Comparison of ENCODE assay signal across 14 cellular contexts in genomic region chr15:51600114-51600513, GRCh38. TPM values are rescaled to one million over a fixed set of nuclear protein-coding genes. Genes with fewer than 3 reads are reported as not detected.
A peak's percentile ranks its signal among the peaks of the same experiment; 100 is the strongest.
DNase-seq lines count a peak whose midpoint lies in the region; ATAC-seq and TF ChIP-seq lines count a peak whose summit lies in the region.
"Had no signal": no experiment of that assay in that cellular context is flagged by ENCODE, and none has a peak within 500 bp of the region (broad histone marks: within the 10 kb centered on the region; RNA-seq: fewer than 3 reads in every experiment).

No MANE protein-coding gene starts in this region.

- ATAC-seq in right cardiac atrium = no peak
- no peak for ATAC-seq in GM21786 (IDR thresholded peaks at IDR 0.05; ENCODE audit: unreplicated experiment)
- ATAC-seq: gastroesophageal sphincter, left ventricle myocardium superior had no signal

- H3K4me1 ChIP-seq in right cardiac atrium (ENCODE audit: control insufficient read depth, insufficient read depth, low read length) = no peaks in the 10 kb centered on the region
- H3K4me1 ChIP-seq: gastroesophageal sphincter had no signal

- H3K36me3 ChIP-seq in kidney epithelial cell (ENCODE audit: control insufficient read depth, insufficient read depth, low read length) = no peaks in the 10 kb centered on the region
- H3K36me3 ChIP-seq: gastroesophageal sphincter had no signal

- intact Hi-C loops in right cardiac atrium (cut with DNase I) = no loop called here

- WGBS in right cardiac atrium = 91% methylated on average over 1 of the region's 1 CpG

- H3K4me3 ChIP-seq in GM12865 (ENCODE audit: low read depth, low read length) (no peak overlapping the region), kidney epithelial cell (ENCODE audit: low read depth, low read length) (no peak overlapping the region), right cardiac atrium (ENCODE audit: low read length) (no peak overlapping the region)
- H3K4me3 ChIP-seq: gastroesophageal sphincter had no signal

- DNase-seq in GM12865 (ENCODE audit: low read depth) = peak; percentile 44
- peak; percentile 9 for DNase-seq in HCEC 1CT
- DNase-seq in RPMI7951 (ENCODE audit: low read depth) = peak; percentile 26
- DNase-seq in kidney epithelial cell (ENCODE audit: low read depth) = peak; percentile 56
- DNase-seq in NCI-H1436 (lab: John Stamatoyannopoulos, UW) = no peak
- DNase-seq in activated CD8-positive, alpha-beta memory T cell treated with anti-CD3 and anti-CD28 coated beads, Interleukin-2, amount 50 U/mL, for 4 hours = no peak
- no peak for DNase-seq in right cardiac atrium
- DNase-seq: activated naive CD4-positive, alpha-beta T cell; COR-L47; dermis blood vessel endothelial cell; left ventricle myocardium superior; stimulated activated naive CD4-positive, alpha-beta T cell treated with Interleukin-2 at 50 U/mL for 16 hours had no signal

- TF ChIP-seq CTCF in GM12865 (IDR thresholded peaks at IDR 0.05; ENCODE audit: insufficient read depth, low read depth, low read length, missing control alignments) (no peak), kidney epithelial cell (IDR thresholded peaks at IDR 0.05; ENCODE audit: insufficient read depth, low read length, poor library complexity, severe bottlenecking) (no peak)

- no peaks in the 10 kb centered on the region for H3K27me3 ChIP-seq in kidney epithelial cell (ENCODE audit: control insufficient read depth, insufficient read depth, low read length)
- H3K27me3 ChIP-seq in right cardiac atrium (ENCODE audit: control insufficient read depth, insufficient read depth) = no peaks in the 10 kb centered on the region
- H3K27me3 ChIP-seq: gastroesophageal sphincter had no signal

- H3K27ac ChIP-seq in right cardiac atrium (ENCODE audit: low read length) = no peak overlapping the region
- H3K27ac ChIP-seq: gastroesophageal sphincter had no signal

- no peaks in the 10 kb centered on the region for H3K9me3 ChIP-seq in right cardiac atrium (ENCODE audit: control insufficient read depth, low read length)
- H3K9me3 ChIP-seq: gastroesophageal sphincter had no signal

RNA-seq across cellular contexts. Expression of gene DMXL2, which starts 22.5 kb away (rescaled TPM):
- 32.8 and 37.8 TPM in 2 replicates for total RNA-seq in RPMI7951 (2014; rRNA removed; shearing (Covaris generic))
- 14.2 and 31.7 TPM in 2 replicates for total RNA-seq in kidney epithelial cell
- total RNA-seq in right cardiac atrium = 10 to 100 TPM; 13.0 to 17.1 (median 14.8) TPM
- polyA plus RNA-seq in right cardiac atrium = 9.1 TPM

Comparison
In these comparisons a context has a peak if more than half of its experiments do, and no peak if none do; other contexts are left out.
1. DNase-seq: peak in GM12865 (single experiment), HCEC 1CT (single experiment), RPMI7951 (single experiment) and kidney epithelial cell (single experiment); none in NCI-H1436 (single experiment), activated CD8-positive, alpha-beta memory T cell treated with anti-CD3 and anti-CD28 coated beads, Interleukin-2, amount 50 U/mL, for 4 hours (single experiment) and right cardiac atrium (0 of 3).